In the genomic region with DNA sequence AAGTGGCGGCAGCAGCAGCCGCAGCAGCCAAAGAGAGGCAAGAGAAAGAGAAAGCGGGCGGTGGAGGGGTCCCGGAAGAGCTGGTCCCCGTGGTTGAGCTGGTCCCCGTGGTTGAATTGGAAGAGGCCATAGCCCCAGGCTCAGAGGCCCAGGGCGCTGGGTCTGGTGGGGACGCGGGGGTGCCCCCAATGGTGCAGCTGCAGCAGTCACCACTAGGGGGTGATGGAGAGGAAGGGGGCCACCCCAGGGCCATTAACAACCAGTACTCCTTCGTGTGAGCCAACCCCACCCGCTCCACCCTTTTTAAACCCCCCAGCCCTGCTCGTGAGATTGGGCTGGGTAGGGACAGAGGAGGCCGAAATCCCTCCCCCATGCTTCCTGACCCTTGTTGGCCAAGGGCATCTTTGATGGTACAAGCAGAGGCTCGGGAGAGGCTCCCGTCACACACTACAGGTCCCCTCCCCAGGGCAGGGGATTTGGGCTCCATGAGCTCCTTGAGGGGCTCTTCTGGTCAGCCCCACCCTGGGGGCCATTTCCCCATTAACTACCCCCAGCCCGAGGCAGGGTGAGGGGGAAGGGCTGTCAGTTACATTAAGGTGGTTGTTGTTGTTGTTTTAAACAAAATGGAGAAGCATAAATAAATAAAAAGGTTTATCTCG, we compare ENCODE assay signal across 9 cellular contexts. TPM values are rescaled to one million over a fixed set of nuclear protein-coding genes. Genes with fewer than 3 reads are reported as not detected.
A peak's percentile ranks its signal among the peaks of the same experiment; 100 is the strongest.
DNase-seq lines count a peak whose midpoint lies in the region; ATAC-seq and TF ChIP-seq lines count a peak whose summit lies in the region.
"Had no signal": no experiment of that assay in that cellular context is flagged by ENCODE, and none has a peak within 500 bp of the region (broad histone marks: within the 10 kb centered on the region; RNA-seq: fewer than 3 reads in every experiment).

No MANE protein-coding gene starts in this region.

- no peak for ATAC-seq in GM19397 (IDR thresholded peaks at IDR 0.05; ENCODE audit: unreplicated experiment)

- TF ChIP-seq EP300 in Ishikawa (IDR thresholded peaks at IDR 0.05; ENCODE audit: borderline replicate concordance) = no peak
- TF ChIP-seq EP300 in esophagus muscularis mucosa (IDR thresholded peaks at IDR 0.05) = no peak

- TF ChIP-seq CTCF in BE2C (IDR thresholded peaks at IDR 0.05; ENCODE audit: low read depth, low read length) (peak; percentile 64), esophagus muscularis mucosa (IDR thresholded peaks at IDR 0.05) (peak; percentile 47 to 74 (median 52))

- H3K36me3 ChIP-seq in BE2C (peaks cover 33% of the 10 kb centered on the region), esophagus muscularis mucosa (peaks cover 33 to 63% (median 61%) of the 10 kb centered on the region in 4 donors)

- H3K27me3 ChIP-seq in BE2C (no peaks in the 10 kb centered on the region), esophagus muscularis mucosa (no peaks in the 10 kb centered on the region)

- H3K4me3 ChIP-seq in BE2C (ENCODE audit: low read depth, low read length) (no peak overlapping the region), esophagus muscularis mucosa (no peak overlapping the region)
- H3K4me3 ChIP-seq: HAP-1 had no signal

- no peak for TF ChIP-seq POLR2A in esophagus muscularis mucosa (IDR thresholded peaks at IDR 0.05; ENCODE audit: low read depth)

- intact Hi-C loops in esophagus muscularis mucosa (cut with DNase I) = no loop called here

- peak; percentile 29; the same call in 1 of the 2 replicates for TF ChIP-seq RAD21 in Ishikawa (IDR thresholded peaks at IDR 0.05; ENCODE audit: low read depth)

- 85% methylated on average over 15 of the region's 18 CpGs for WGBS in esophagus muscularis mucosa

- H3K4me1 ChIP-seq in BE2C = no peaks in the 10 kb centered on the region
- H3K4me1 ChIP-seq in esophagus muscularis mucosa = peaks cover 0 to 10% (median 0%) of the 10 kb centered on the region in 4 donors

- H3K27ac ChIP-seq in esophagus muscularis mucosa (replicated peaks in 1 of 4) = no peak overlapping the region

- DNase-seq in BE2C = peak; percentile 48
- DNase-seq in activated CD8-positive, alpha-beta memory T cell treated with anti-CD3 and anti-CD28 coated beads for 24 hours = peak; percentile 80
- DNase-seq in esophagus muscularis mucosa (ENCODE audit: extremely low spot score) = no peak
- peak; percentile 50 for DNase-seq in stimulated activated CD4-positive, alpha-beta T cell treated with anti-CD3 and anti-CD28 coated beads, Interleukin-12 subunit alpha, Interleukin-12 subunit beta, amount 100 ng/mL, for 4 hours
- DNase-seq in GF-D8 (lab: John Stamatoyannopoulos, UW) = no peak
- DNase-seq in NCI-H1048 (lab: John Stamatoyannopoulos, UW) = no peak

- H3K9me3 ChIP-seq in BE2C (no peaks in the 10 kb centered on the region), esophagus muscularis mucosa (no peaks in the 10 kb centered on the region)
- H3K9me3 ChIP-seq: HAP-1 had no signal

TF ChIP-seq in Ishikawa, 13 proteins besides CTCF, POLR2A, EP300 and RAD21:
- no peak for TF ChIP-seq NFIC (IDR thresholded peaks at IDR 0.05)
- TF ChIP-seq YY1 (IDR thresholded peaks at IDR 0.05; ENCODE audit: low read depth) = no peak
- TF ChIP-seq, protein P1, sequence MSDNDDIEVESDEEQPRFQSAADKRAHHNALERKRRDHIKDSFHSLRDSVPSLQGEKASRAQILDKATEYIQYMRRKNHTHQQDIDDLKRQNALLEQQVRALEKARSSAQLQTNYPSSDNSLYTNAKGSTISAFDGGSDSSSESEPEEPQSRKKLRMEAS (IDR thresholded peaks at IDR 0.05) = no peak
- no peak for TF ChIP-seq ZBTB7A (IDR thresholded peaks at IDR 0.05; ENCODE audit: low read depth)
- TF ChIP-seq TAF1 (IDR thresholded peaks at IDR 0.05; ENCODE audit: low read depth) = no peak
- no peak for TF ChIP-seq FOXM1 (IDR thresholded peaks at IDR 0.05; ENCODE audit: borderline replicate concordance, low read depth)
- no peak for TF ChIP-seq EGR1 (IDR thresholded peaks at IDR 0.05)
- TF ChIP-seq, protein P2, sequence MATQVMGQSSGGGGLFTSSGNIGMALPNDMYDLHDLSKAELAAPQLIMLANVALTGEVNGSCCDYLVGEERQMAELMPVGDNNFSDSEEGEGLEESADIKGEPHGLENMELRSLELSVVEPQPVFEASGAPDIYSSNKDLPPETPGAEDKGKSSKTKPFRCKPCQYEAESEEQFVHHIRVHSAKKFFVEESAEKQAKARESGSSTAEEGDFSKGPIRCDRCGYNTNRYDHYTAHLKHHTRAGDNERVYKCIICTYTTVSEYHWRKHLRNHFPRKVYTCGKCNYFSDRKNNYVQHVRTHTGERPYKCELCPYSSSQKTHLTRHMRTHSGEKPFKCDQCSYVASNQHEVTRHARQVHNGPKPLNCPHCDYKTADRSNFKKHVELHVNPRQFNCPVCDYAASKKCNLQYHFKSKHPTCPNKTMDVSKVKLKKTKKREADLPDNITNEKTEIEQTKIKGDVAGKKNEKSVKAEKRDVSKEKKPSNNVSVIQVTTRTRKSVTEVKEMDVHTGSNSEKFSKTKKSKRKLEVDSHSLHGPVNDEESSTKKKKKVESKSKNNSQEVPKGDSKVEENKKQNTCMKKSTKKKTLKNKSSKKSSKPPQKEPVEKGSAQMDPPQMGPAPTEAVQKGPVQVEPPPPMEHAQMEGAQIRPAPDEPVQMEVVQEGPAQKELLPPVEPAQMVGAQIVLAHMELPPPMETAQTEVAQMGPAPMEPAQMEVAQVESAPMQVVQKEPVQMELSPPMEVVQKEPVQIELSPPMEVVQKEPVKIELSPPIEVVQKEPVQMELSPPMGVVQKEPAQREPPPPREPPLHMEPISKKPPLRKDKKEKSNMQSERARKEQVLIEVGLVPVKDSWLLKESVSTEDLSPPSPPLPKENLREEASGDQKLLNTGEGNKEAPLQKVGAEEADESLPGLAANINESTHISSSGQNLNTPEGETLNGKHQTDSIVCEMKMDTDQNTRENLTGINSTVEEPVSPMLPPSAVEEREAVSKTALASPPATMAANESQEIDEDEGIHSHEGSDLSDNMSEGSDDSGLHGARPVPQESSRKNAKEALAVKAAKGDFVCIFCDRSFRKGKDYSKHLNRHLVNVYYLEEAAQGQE (IDR thresholded peaks at IDR 0.05; ENCODE audit: low read depth) = no peak
- TF ChIP-seq, protein P3, sequence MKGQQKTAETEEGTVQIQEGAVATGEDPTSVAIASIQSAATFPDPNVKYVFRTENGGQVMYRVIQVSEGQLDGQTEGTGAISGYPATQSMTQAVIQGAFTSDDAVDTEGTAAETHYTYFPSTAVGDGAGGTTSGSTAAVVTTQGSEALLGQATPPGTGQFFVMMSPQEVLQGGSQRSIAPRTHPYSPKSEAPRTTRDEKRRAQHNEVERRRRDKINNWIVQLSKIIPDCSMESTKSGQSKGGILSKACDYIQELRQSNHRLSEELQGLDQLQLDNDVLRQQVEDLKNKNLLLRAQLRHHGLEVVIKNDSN (IDR thresholded peaks at IDR 0.05) = no peak
- no peak for TF ChIP-seq CEBPB (IDR thresholded peaks at IDR 0.05)
- no peak for TF ChIP-seq TCF12 (IDR thresholded peaks at IDR 0.05; ENCODE audit: low read depth)
- TF ChIP-seq TEAD4 (IDR thresholded peaks at IDR 0.05) = no peak
- TF ChIP-seq CREB1 (IDR thresholded peaks at IDR 0.05; ENCODE audit: low read depth) = no peak

RNA-seq across cellular contexts. Expression of a gene that starts 4.6 kb away (rescaled TPM):
- 2.7 TPM for polyA plus RNA-seq in BE2C (2012; ENCODE audit: insufficient read depth, insufficient read length, low read depth)
- total RNA-seq in esophagus muscularis mucosa = under 1 TPM in 1 of 4 donors, not detected in 3; 0.86 TPM

RNA-seq across cellular contexts. Expression of a gene that starts 10.0 kb away (rescaled TPM):
- polyA plus RNA-seq in BE2C (2012; ENCODE audit: insufficient read depth, insufficient read length, low read depth) = 201 TPM
- 10 to 100 TPM; 27.0 to 48.4 (median 34.7) TPM for total RNA-seq in esophagus muscularis mucosa

RNA-seq across cellular contexts. Expression of a gene that starts 27.5 kb away (rescaled TPM):
- 830 TPM for polyA plus RNA-seq in BE2C (2012; ENCODE audit: insufficient read depth, insufficient read length, low read depth)
- total RNA-seq in esophagus muscularis mucosa = 100 to 1,000 TPM in 1 of 4 donors, 10 to 100 TPM in 3; 63.1 to 106 (median 82.8) TPM

RNA-seq across cellular contexts. Expression of a gene that starts 50.9 kb away (rescaled TPM):
- 384 TPM for polyA plus RNA-seq in BE2C (2012; ENCODE audit: insufficient read depth, insufficient read length, low read depth)
- total RNA-seq in esophagus muscularis mucosa = 10 to 100 TPM; 43.4 to 73.9 (median 52.6) TPM

RNA-seq across cellular contexts. Expression of a gene that starts 51.4 kb away (rescaled TPM):
- polyA plus RNA-seq in BE2C (2012; ENCODE audit: insufficient read depth, insufficient read length, low read depth) = 47.7 TPM
- 10 to 100 TPM; 15.0 to 27.2 (median 16.7) TPM for total RNA-seq in esophagus muscularis mucosa

Comparison
In these comparisons a context has a peak if more than half of its experiments do, and no peak if none do; other contexts are left out.
1. DNase-seq: peak in BE2C (single experiment), activated CD8-positive, alpha-beta memory T cell treated with anti-CD3 and anti-CD28 coated beads for 24 hours (single experiment) and stimulated activated CD4-positive, alpha-beta T cell treated with anti-CD3 and anti-CD28 coated beads, Interleukin-12 subunit alpha, Interleukin-12 subunit beta, amount 100 ng/mL, for 4 hours (single experiment); none in esophagus muscularis mucosa (single experiment), GF-D8 (single experiment) and NCI-H1048 (single experiment).